20 cellular contexts compared by ENCODE assay signal in the genomic region with DNA sequence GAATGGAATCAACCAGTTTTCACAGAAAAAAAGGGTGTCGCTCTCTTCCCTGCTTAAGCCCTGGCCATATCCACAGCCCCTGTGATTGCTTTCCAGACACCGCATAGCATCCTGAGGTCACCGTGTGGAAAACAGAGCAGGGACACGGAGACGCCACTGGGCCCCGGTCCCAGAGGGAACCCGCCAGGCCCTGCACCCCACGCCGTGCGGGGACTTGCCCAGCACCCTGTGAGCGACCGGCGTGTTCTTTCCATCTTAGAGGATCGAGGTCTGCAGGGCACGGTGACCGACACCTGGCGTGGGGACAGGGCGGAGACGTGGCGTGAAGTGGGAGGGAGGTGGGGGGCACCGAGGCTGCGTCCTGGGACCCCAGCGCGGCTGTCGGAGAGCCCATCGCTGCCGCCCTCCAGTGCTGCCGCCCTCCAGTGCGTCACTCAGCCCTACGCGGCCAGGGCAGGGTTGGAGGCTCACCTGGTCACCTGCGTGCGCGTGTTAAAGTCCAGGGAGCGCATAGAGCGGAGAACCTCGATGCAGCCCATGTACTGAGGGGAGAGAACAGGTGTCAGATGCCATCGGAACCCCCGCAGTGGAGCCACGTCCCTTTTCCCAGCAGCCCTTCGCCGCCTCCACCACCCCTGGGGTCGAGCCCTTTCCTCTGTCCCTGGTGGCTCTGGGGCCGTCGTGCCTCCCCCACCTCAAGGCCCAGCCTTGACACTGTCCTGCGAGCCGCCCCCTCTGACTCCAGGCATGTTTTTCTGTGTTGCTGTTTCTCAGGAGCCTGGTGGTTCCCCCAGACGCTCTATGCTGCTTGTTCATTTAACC. TPM values are rescaled to one million over a fixed set of nuclear protein-coding genes. Genes with fewer than 3 reads are reported as not detected.
A peak's percentile ranks its signal among the peaks of the same experiment; 100 is the strongest.
DNase-seq lines count a peak whose midpoint lies in the region; ATAC-seq, FAIRE-seq and TF ChIP-seq lines count a peak whose summit lies in the region.
"Had no signal": no experiment of that assay in that cellular context is flagged by ENCODE, and none has a peak within 500 bp of the region (broad histone marks: within the 10 kb centered on the region; RNA-seq: fewer than 3 reads in every experiment).

No MANE protein-coding gene starts in this region.

- CTCF ChIA-PET in H1 (lab: Charles Lee; ENCODE audit: partially characterized antibody): interaction anchor here (0.9 kb wide), 1 partner anchor 166 kb away, joined by 3 read pairs; no protein-coding TSS in a partner anchor

- H3K4me1 Mint-ChIP-seq in neural progenitor cell: peaks cover 11% of the 10 kb centered on the region
- no peaks in the 10 kb centered on the region for H3K4me1 Mint-ChIP-seq in stimulated activated effector memory CD8-positive, alpha-beta T cell treated with anti-CD3 and anti-CD28 coated beads, Interleukin-12 subunit alpha, Interleukin-12 subunit beta, amount 100 ng/mL, for 72 hours
- H3K4me1 Mint-ChIP-seq: CD4-positive, CD25-positive, alpha-beta regulatory T cell had no signal

- WGBS in H1 (ENCODE audit: extremely low coverage in 1 of 2, insufficient coverage in 1 of 2, insufficient read length in 1 of 2, insufficient replicate concordance in 2 of 2, low coverage in 1 of 2, low lambda C conversion rate in 2 of 2, missing lambda C conversion rate in 1 of 2), 2 experiments: 92% methylated on average over 36 of the region's 48 CpGs; no CpG with 5 or more reads in 1 of the 2 experiments

- no peaks in the 10 kb centered on the region for H3K27me3 ChIP-seq in BLaER1 treated with 17β-estradiol and CSF1 and Interleukin-3, amounts not matched to agents 10 nM and 100 nM
- H3K27me3 ChIP-seq in H1 (replicated peaks in 1 of 4; ENCODE audit: control insufficient read depth in 3 of 4, extremely low read depth in 1 of 4, insufficient read depth in 3 of 4, low read length in 3 of 4): no peaks in the 10 kb centered on the region
- H3K27me3 ChIP-seq in neural progenitor cell: no peaks in the 10 kb centered on the region
- no peaks in the 10 kb centered on the region for H3K27me3 ChIP-seq in Karpas-422 (ENCODE audit: low read length)

- no peaks in the 10 kb centered on the region for H3K9me2 ChIP-seq in Karpas-422 (replicated peaks; ENCODE audit: insufficient read depth, low read length)

- H3K23ac ChIP-seq in H1 (ENCODE audit: insufficient read length): no peak overlapping the region

- no peak overlapping the region; the same call in 1 of the 2 replicates for H3K18ac ChIP-seq in H1 (ENCODE audit: extremely low read depth, low read length)

- no peak overlapping the region for H3K56ac ChIP-seq in H1 (replicated peaks; ENCODE audit: insufficient read length, low read depth, low read length)

- H3K4me2 ChIP-seq in BLaER1 treated with 17β-estradiol and CSF1 and Interleukin-3, amounts not matched to agents 10 nM and 100 nM: peak overlapping the region in 9 of 11 experiments; percentile 10 to 41 (median 33); a peak in 9 of 22 replicates
- H3K4me2 ChIP-seq in H1 (ENCODE audit: insufficient read depth in 1 of 2, low read depth in 2 of 2, low read length in 2 of 2) (no peak overlapping the region), neural progenitor cell (no peak overlapping the region), Karpas-422 (ENCODE audit: low read depth, low read length, poor library complexity, severe bottlenecking) (no peak overlapping the region)
- H3K4me2 ChIP-seq: A549 had no signal

- no peaks in the 10 kb centered on the region for H3K36me3 ChIP-seq in BLaER1 treated with 17β-estradiol and CSF1 and Interleukin-3, amounts not matched to agents 10 nM and 100 nM
- no peaks in the 10 kb centered on the region for H3K36me3 ChIP-seq in H1 (ENCODE audit: control insufficient read depth in 2 of 4, insufficient read depth in 4 of 4, low read length in 3 of 4)
- no peaks in the 10 kb centered on the region for H3K36me3 ChIP-seq in neural progenitor cell
- no peaks in the 10 kb centered on the region for H3K36me3 ChIP-seq in Karpas-422 (ENCODE audit: insufficient read depth, low read length)

- H3K4me3 ChIP-seq in BLaER1 treated with 17β-estradiol and CSF1 and Interleukin-3, amounts not matched to agents 10 nM and 100 nM: no peak overlapping the region
- H3K4me3 ChIP-seq in H1 (ENCODE audit: extremely low read depth in 1 of 4, insufficient read depth in 2 of 4, low read depth in 3 of 4, low read length in 4 of 4) (no peak overlapping the region), neural progenitor cell (no peak overlapping the region), Karpas-422 (ENCODE audit: low read length) (no peak overlapping the region)
- H3K4me3 ChIP-seq: A549, GM12878 had no signal

- peaks cover 3% of the 10 kb centered on the region for H3K9me3 Mint-ChIP-seq in neural progenitor cell
- peaks cover 3% of the 10 kb centered on the region for H3K9me3 Mint-ChIP-seq in stimulated activated effector memory CD8-positive, alpha-beta T cell treated with anti-CD3 and anti-CD28 coated beads, Interleukin-12 subunit alpha, Interleukin-12 subunit beta, amount 100 ng/mL, for 72 hours

- no peaks in the 10 kb centered on the region for H4K20me1 ChIP-seq in BLaER1 treated with 17β-estradiol and CSF1 and Interleukin-3, amounts not matched to agents 10 nM and 100 nM
- H4K20me1 ChIP-seq in H1 (replicated peaks in 1 of 2; ENCODE audit: control insufficient read depth in 1 of 2, insufficient read depth in 2 of 2, low read length in 2 of 2) (peaks cover 0 to 5% of the 10 kb centered on the region in 2 experiments), neural progenitor cell (ENCODE audit: low read depth) (no peaks in the 10 kb centered on the region), Karpas-422 (ENCODE audit: insufficient read depth, low read depth, low read length) (no peaks in the 10 kb centered on the region)

- no peak overlapping the region for H2BK5ac ChIP-seq in H1 (ENCODE audit: low read depth, low read length)

- H3K9ac ChIP-seq in BLaER1 treated with 17β-estradiol and CSF1 and Interleukin-3, amounts not matched to agents 10 nM and 100 nM: no peak overlapping the region; a peak in 1 of 22 replicates
- H3K9ac ChIP-seq in H1 (replicated peaks in 1 of 4; ENCODE audit: extremely low read depth in 1 of 4, low read depth in 3 of 4, low read length in 3 of 4) (no peak overlapping the region), neural progenitor cell (no peak overlapping the region), Karpas-422 (ENCODE audit: low read length) (no peak overlapping the region)

- peaks cover 2 to 11% (median 7%) of the 10 kb centered on the region in 10 experiments; a peak in 15 of 20 replicates for H3K4me1 ChIP-seq in BLaER1 treated with 17β-estradiol and CSF1 and Interleukin-3, amounts not matched to agents 10 nM and 100 nM
- H3K4me1 ChIP-seq in H1 (replicated peaks in 1 of 4; ENCODE audit: control insufficient read depth in 3 of 4, insufficient read depth in 4 of 4, low read length in 3 of 4) (peaks cover 0 to 11% (median 2%) of the 10 kb centered on the region in 4 experiments; a peak in 3 of 7 replicates), neural progenitor cell (no peaks in the 10 kb centered on the region), Karpas-422 (ENCODE audit: low read length) (no peaks in the 10 kb centered on the region)
- H3K4me1 ChIP-seq: A549 had no signal

- no peaks in the 10 kb centered on the region for H3F3A ChIP-seq in neural progenitor cell (ENCODE audit: low read depth)

- H3K14ac ChIP-seq in H1 (ENCODE audit: insufficient read length): no peak overlapping the region

- no peak overlapping the region for H3K4me3 Mint-ChIP-seq in neural progenitor cell
- no peak overlapping the region for H3K4me3 Mint-ChIP-seq in stimulated activated effector memory CD8-positive, alpha-beta T cell treated with anti-CD3 and anti-CD28 coated beads, Interleukin-12 subunit alpha, Interleukin-12 subunit beta, amount 100 ng/mL, for 72 hours
- H3K4me3 Mint-ChIP-seq: CD4-positive, CD25-positive, alpha-beta regulatory T cell; HFFc6; IgD-negative memory B cell had no signal

- no peak overlapping the region for H2AFZ ChIP-seq in H1 (ENCODE audit: low read length)
- H2AFZ ChIP-seq in neural progenitor cell (replicated peaks): no peak overlapping the region
- no peak overlapping the region for H2AFZ ChIP-seq in Karpas-422 (ENCODE audit: low read length)

- H3K4ac ChIP-seq in H1 (replicated peaks; ENCODE audit: insufficient read length, low read depth, low read length): no peak overlapping the region

- H3K27ac ChIP-seq in BLaER1 treated with 17β-estradiol and CSF1 and Interleukin-3, amounts not matched to agents 10 nM and 100 nM: no peak overlapping the region
- H3K27ac ChIP-seq in H1 (ENCODE audit: low read depth, low read length): no peak overlapping the region
- H3K27ac ChIP-seq in neural progenitor cell: no peak overlapping the region
- no peak overlapping the region for H3K27ac ChIP-seq in Karpas-422 (ENCODE audit: low read length)
- H3K27ac ChIP-seq: A549 had no signal

- H4K5ac ChIP-seq in H1 (ENCODE audit: insufficient read length, low read depth, low read length): no peak overlapping the region

- no peak overlapping the region for H2BK20ac ChIP-seq in H1 (ENCODE audit: low read length)

- POLR2A ChIA-PET in H1 (lab: Charles Lee; ENCODE audit: partially characterized antibody): interaction anchor here (1.0 kb wide), 1 partner anchor 9 kb away, joined by 3 read pairs; no protein-coding TSS in a partner anchor

- H4K91ac ChIP-seq in H1 (replicated peaks; ENCODE audit: insufficient read length, low read length): no peak overlapping the region

- no peaks in the 10 kb centered on the region for H3K79me1 ChIP-seq in H1 (ENCODE audit: low read depth, low read length)

- TF ChIP-seq POLR2A in H1 (IDR thresholded peaks at IDR 0.05; ENCODE audit: control extremely low read depth in 1 of 2, low read depth in 2 of 2, low read length in 2 of 2): no peak

- no peak overlapping the region for H2BK120ac ChIP-seq in H1 (replicated peaks; ENCODE audit: low read depth, low read length)

- DNase-seq in H1 (ENCODE audit: low read depth in 1 of 2, low spot score in 2 of 2) (no peak), neural progenitor cell (ENCODE audit: low spot score) (no peak), OCI-M2 (lab: John Stamatoyannopoulos, UW; ENCODE audit: unreplicated experiment) (no peak), Karpas-422 (no peak)
- no peak for DNase-seq in stimulated activated effector memory CD8-positive, alpha-beta T cell treated with anti-CD3 and anti-CD28 coated beads, Interleukin-12 subunit alpha, Interleukin-12 subunit beta, amount 100 ng/mL, for 72 hours (ENCODE audit: low spot score in 2 of 2)
- DNase-seq: Calu3; CD4-positive, CD25-positive, alpha-beta regulatory T cell; DMS 273 treated with DMSO at 0.1 percent for 48 hours; GOT3; HCEC 1CT; HFFc6 had no signal

- H3K23me2 ChIP-seq in H1 (ENCODE audit: low read depth, low read length): peaks cover 22% of the 10 kb centered on the region; the same call in 1 of the 2 replicates

- H3K79me2 ChIP-seq in H1 (ENCODE audit: control insufficient read depth in 1 of 2, insufficient read depth in 2 of 2, low read length in 2 of 2) (no peaks in the 10 kb centered on the region), neural progenitor cell (ENCODE audit: low read depth) (no peaks in the 10 kb centered on the region), Karpas-422 (ENCODE audit: low read length) (no peaks in the 10 kb centered on the region)

- TF ChIP-seq RAD21 in H1 (IDR thresholded peaks at IDR 0.05 in 1 of 2, conservative IDR thresholded peaks at IDR 0.05 in 1 of 2; ENCODE audit: low read depth in 2 of 2, low read length in 2 of 2): no peak

- TF ChIP-seq CTCF in H1 (IDR thresholded peaks at IDR 0.05; ENCODE audit: control extremely low read depth in 1 of 3, insufficient read depth in 1 of 3, low read depth in 1 of 3, low read length in 3 of 3): no peak
- TF ChIP-seq CTCF in neural progenitor cell (IDR thresholded peaks at IDR 0.05): no peak

- FAIRE-seq in H1 (lab: Jason Lieb, UNC): no peak
- FAIRE-seq: A549, GM12878, GM18507 had no signal

- H2BK15ac ChIP-seq in H1 (ENCODE audit: low read length): no peak overlapping the region

- TF ChIP-seq EP300 in H1 (IDR thresholded peaks at IDR 0.05; ENCODE audit: borderline replicate concordance in 1 of 2, low read depth in 2 of 2, low read length in 2 of 2): no peak

- peaks cover 0 to 6% (median 0%) of the 10 kb centered on the region in 11 experiments; a peak in 2 of 22 replicates for H3K9me3 ChIP-seq in BLaER1 treated with 17β-estradiol and CSF1 and Interleukin-3, amounts not matched to agents 10 nM and 100 nM (replicated peaks in 1 of 11)
- no peaks in the 10 kb centered on the region for H3K9me3 ChIP-seq in H1 (ENCODE audit: insufficient read depth in 2 of 2, low read depth in 1 of 2, low read length in 1 of 2)
- H3K9me3 ChIP-seq in neural progenitor cell (ENCODE audit: low read depth): no peaks in the 10 kb centered on the region
- H3K9me3 ChIP-seq in Karpas-422 (ENCODE audit: low read length): no peaks in the 10 kb centered on the region
- H3K9me3 ChIP-seq: A549 had no signal

- no peak overlapping the region; the same call in 1 of the 2 replicates for H4K8ac ChIP-seq in H1 (ENCODE audit: extremely low read depth, insufficient read depth, low read length)

- no peak for ATAC-seq in stimulated activated effector memory CD8-positive, alpha-beta T cell treated with anti-CD3 and anti-CD28 coated beads, Interleukin-12 subunit alpha, Interleukin-12 subunit beta, amount 100 ng/mL, for 72 hours
- no peak for ATAC-seq in GM21390 (IDR thresholded peaks at IDR 0.05; ENCODE audit: unreplicated experiment)
- ATAC-seq: A549, GM12878 had no signal

- peak overlapping the region; percentile 53 for H3K27ac Mint-ChIP-seq in neural progenitor cell
- H3K27ac Mint-ChIP-seq in stimulated activated effector memory CD8-positive, alpha-beta T cell treated with anti-CD3 and anti-CD28 coated beads, Interleukin-12 subunit alpha, Interleukin-12 subunit beta, amount 100 ng/mL, for 72 hours: peak overlapping the region; percentile 43
- H3K27ac Mint-ChIP-seq: HFFc6, IgD-negative memory B cell had no signal

- H2AK5ac ChIP-seq in H1 (ENCODE audit: low read depth, low read length): no peak overlapping the region

- H3K36me3 Mint-ChIP-seq in neural progenitor cell: peaks cover 9% of the 10 kb centered on the region
- no peaks in the 10 kb centered on the region for H3K36me3 Mint-ChIP-seq in stimulated activated effector memory CD8-positive, alpha-beta T cell treated with anti-CD3 and anti-CD28 coated beads, Interleukin-12 subunit alpha, Interleukin-12 subunit beta, amount 100 ng/mL, for 72 hours
- H3K36me3 Mint-ChIP-seq: CD4-positive, CD25-positive, alpha-beta regulatory T cell; IgD-negative memory B cell had no signal

- 0 out of 2 replicates have a peak overlapping the region, but pooled peaks have one; percentile 3 for H2BK12ac ChIP-seq in H1 (ENCODE audit: low read depth, low read length)

- peaks cover 3% of the 10 kb centered on the region for H3K27me3 Mint-ChIP-seq in neural progenitor cell (ENCODE audit: insufficient read depth, low read depth)

RNA-seq across cellular contexts. Expression of a gene that starts 20.2 kb away (rescaled TPM):
- total RNA-seq in H1 (2021; fragmentation: NEBNext Ultra II Directional; extraction: Animal tissue kit (Norgen Biotek cat#: 25700)): 3.5 and 4.4 TPM in 2 replicates
- polyA plus RNA-seq in H1 (2011; rRNA removed): 7.3 and 11.3 TPM in 2 replicates
- polyA plus RNA-seq in H1 (2011; cell fraction: cytosol; rRNA removed): 8.0 TPM
- 43.5 TPM for polyA plus RNA-seq in H1 (2011; cell fraction: nucleus; rRNA removed)
- polyA plus RNA-seq in H1 (2012, experiment 1 of 2): 4.7 to 7.8 TPM (median 6.4 TPM) in 4 replicates
- 3.1 TPM for polyA plus RNA-seq in H1 (2012, experiment 2 of 2)
- polyA plus RNA-seq in H1 (2013, experiment 1 of 2): 2.3 TPM
- 2.4 TPM for polyA plus RNA-seq in H1 (2013, experiment 2 of 2)
- 2.3 and 3.7 TPM in 2 replicates for polyA minus RNA-seq in H1 (2011; rRNA and poly(A)+ RNA removed)
- 10.8 TPM for polyA minus RNA-seq in H1 (2011; cell fraction: cytosol; rRNA and poly(A)+ RNA removed)
- 5.7 TPM for polyA minus RNA-seq in H1 (2011; cell fraction: nucleus; rRNA and poly(A)+ RNA removed)
- 3.2 and 15.9 TPM in 2 replicates for total RNA-seq in neural progenitor cell (ENCODE audit: low replicate concordance)
- not detected in 2 replicates for total RNA-seq in Karpas-422 (2014; rRNA removed; shearing (Covaris generic); ENCODE audit: low replicate concordance)
- total RNA-seq: CD4-positive, CD25-positive, alpha-beta regulatory T cell; HFFc6 had no signal
- polyA plus RNA-seq: CD4-positive, CD25-positive, alpha-beta regulatory T cell; GM12878; IgD-negative memory B cell had no signal

RNA-seq across cellular contexts. Expression of a gene that starts 31.7 kb away (rescaled TPM):
- total RNA-seq in H1 (2021; fragmentation: NEBNext Ultra II Directional; extraction: Animal tissue kit (Norgen Biotek cat#: 25700)): 6.3 and 6.6 TPM in 2 replicates
- 3.8 and 7.8 TPM in 2 replicates for polyA plus RNA-seq in H1 (2011; rRNA removed)
- 6.2 TPM for polyA plus RNA-seq in H1 (2011; cell fraction: cytosol; rRNA removed)
- 39.7 TPM for polyA plus RNA-seq in H1 (2011; cell fraction: nucleus; rRNA removed)
- 3.6 to 6.7 TPM (median 4.9 TPM) in 4 replicates for polyA plus RNA-seq in H1 (2012, experiment 1 of 2)
- 3.4 TPM for polyA plus RNA-seq in H1 (2012, experiment 2 of 2)
- 3.4 TPM for polyA plus RNA-seq in H1 (2013, experiment 1 of 2)
- polyA plus RNA-seq in H1 (2013, experiment 2 of 2): 3.2 TPM
- polyA minus RNA-seq in H1 (2011; rRNA and poly(A)+ RNA removed): 0.59 and 0.82 TPM in 2 replicates
- 3.0 TPM for polyA minus RNA-seq in H1 (2011; cell fraction: cytosol; rRNA and poly(A)+ RNA removed)
- polyA minus RNA-seq in H1 (2011; cell fraction: nucleus; rRNA and poly(A)+ RNA removed): 5.6 TPM
- total RNA-seq in neural progenitor cell (ENCODE audit: low replicate concordance): 2.3 and 18.6 TPM in 2 replicates
- total RNA-seq in Karpas-422 (2014; rRNA removed; shearing (Covaris generic); ENCODE audit: low replicate concordance): not detected in 2 replicates
- total RNA-seq: CD4-positive, CD25-positive, alpha-beta regulatory T cell; Daoy; GM12878; HFFc6 had no signal
- polyA plus RNA-seq: CD4-positive, CD25-positive, alpha-beta regulatory T cell; GM12878; IgD-negative memory B cell had no signal

RNA-seq across cellular contexts. Expression of a gene that starts 55.7 kb away (rescaled TPM):
- 3.0 and 3.1 TPM in 2 replicates for total RNA-seq in H1 (2021; fragmentation: NEBNext Ultra II Directional; extraction: Animal tissue kit (Norgen Biotek cat#: 25700))
- 2.3 and 5.3 TPM in 2 replicates for polyA plus RNA-seq in H1 (2011; rRNA removed)
- 2.9 TPM for polyA plus RNA-seq in H1 (2011; cell fraction: cytosol; rRNA removed)
- polyA plus RNA-seq in H1 (2011; cell fraction: nucleus; rRNA removed): 6.2 TPM
- 1.3 to 3.4 TPM (median 2.3 TPM) in 4 replicates for polyA plus RNA-seq in H1 (2012, experiment 1 of 2)
- 1.0 TPM for polyA plus RNA-seq in H1 (2012, experiment 2 of 2)
- 2.6 TPM for polyA plus RNA-seq in H1 (2013, experiment 1 of 2)
- 2.6 TPM for polyA plus RNA-seq in H1 (2013, experiment 2 of 2)
- 0.44 and 0.57 TPM in 2 replicates for polyA minus RNA-seq in H1 (2011; rRNA and poly(A)+ RNA removed)
- polyA minus RNA-seq in H1 (2011; cell fraction: cytosol; rRNA and poly(A)+ RNA removed): 3.5 TPM
- 1.9 TPM for polyA minus RNA-seq in H1 (2011; cell fraction: nucleus; rRNA and poly(A)+ RNA removed)
- 0.09 TPM in 1 of 2 replicates, not detected in the other for total RNA-seq in neural progenitor cell (ENCODE audit: low replicate concordance)
- total RNA-seq in Karpas-422 (2014; rRNA removed; shearing (Covaris generic); ENCODE audit: low replicate concordance): 0.11 and 0.97 TPM in 2 replicates
- total RNA-seq: Daoy, HT1080 had no signal
- polyA plus RNA-seq: AG04450 had no signal

Comparison
In these comparisons a context has a peak if more than half of its experiments do, and no peak if none do; other contexts are left out.
1. H3K4me2 ChIP-seq: peak in BLaER1 treated with 17β-estradiol and CSF1 and Interleukin-3, amounts not matched to agents 10 nM and 100 nM (9 of 11); none in H1 (0 of 2), neural progenitor cell (single experiment) and Karpas-422 (single experiment).